In genomic region chr1:196317535-196318522, GRCh38 we compare ENCODE assay signal across 8 cellular contexts.
A peak's percentile ranks its signal among the peaks of the same experiment; 100 is the strongest.
DNase-seq lines count a peak whose midpoint lies in the region; ATAC-seq and TF ChIP-seq lines count a peak whose summit lies in the region.

No MANE protein-coding gene starts in this region.

- CTCF ChIA-PET in CD8-positive, alpha-beta memory T cell (lab: Charles Lee) = no interaction called here

- no peak overlapping the region for H3K27ac Mint-ChIP-seq in progenitor cell of endocrine pancreas
- no peak overlapping the region for H3K27ac Mint-ChIP-seq in CD8-positive, alpha-beta memory T cell

- no peaks in the 10 kb centered on the region for H3K27me3 ChIP-seq in NT2/D1 (ENCODE audit: insufficient read depth, insufficient read length)
- no peaks in the 10 kb centered on the region for H3K27me3 ChIP-seq in CD8-positive, alpha-beta memory T cell (ENCODE audit: insufficient read depth, low read length, poor library complexity, severe bottlenecking)

- no peaks in the 10 kb centered on the region for H3K4me1 Mint-ChIP-seq in progenitor cell of endocrine pancreas (ENCODE audit: low read depth)
- H3K4me1 Mint-ChIP-seq in CD8-positive, alpha-beta memory T cell = no peaks in the 10 kb centered on the region

- H3K4me3 Mint-ChIP-seq in progenitor cell of endocrine pancreas (ENCODE audit: low read depth) = no peak overlapping the region
- no peak overlapping the region for H3K4me3 Mint-ChIP-seq in CD8-positive, alpha-beta memory T cell

- POLR2A ChIA-PET in CD8-positive, alpha-beta memory T cell (lab: Charles Lee) = no interaction called here

- no peaks in the 10 kb centered on the region for H3K9me3 Mint-ChIP-seq in progenitor cell of endocrine pancreas (ENCODE audit: low read depth)
- H3K9me3 Mint-ChIP-seq in CD8-positive, alpha-beta memory T cell = peaks cover 0 to 2% (median 0%) of the 10 kb centered on the region in 5 donors

- no peaks in the 10 kb centered on the region for H3K9me3 ChIP-seq in NT2/D1 (ENCODE audit: insufficient read depth, low read length)
- no peaks in the 10 kb centered on the region for H3K9me3 ChIP-seq in CD8-positive, alpha-beta memory T cell (ENCODE audit: low read length)

- H3K36me3 ChIP-seq in NT2/D1 (ENCODE audit: insufficient read depth, insufficient read length, low read length) = no peaks in the 10 kb centered on the region
- no peaks in the 10 kb centered on the region for H3K36me3 ChIP-seq in CD8-positive, alpha-beta memory T cell (ENCODE audit: insufficient read depth, low read length)

- peaks cover 2% of the 10 kb centered on the region for H3K36me3 Mint-ChIP-seq in progenitor cell of endocrine pancreas (ENCODE audit: insufficient read depth)
- H3K36me3 Mint-ChIP-seq in CD8-positive, alpha-beta memory T cell = no peaks in the 10 kb centered on the region

- peak; percentile 60 for ATAC-seq in GM18907 (IDR thresholded peaks at IDR 0.05; ENCODE audit: unreplicated experiment)
- ATAC-seq in HG03196 (IDR thresholded peaks at IDR 0.05; ENCODE audit: unreplicated experiment) = no peak

- no peak overlapping the region for H3K27ac ChIP-seq in CD8-positive, alpha-beta memory T cell (ENCODE audit: low read depth, low read length)

- no peaks in the 10 kb centered on the region for H3K27me3 Mint-ChIP-seq in progenitor cell of endocrine pancreas
- H3K27me3 Mint-ChIP-seq in CD8-positive, alpha-beta memory T cell = no peaks in the 10 kb centered on the region

- no peak overlapping the region for H3K9ac ChIP-seq in NT2/D1 (ENCODE audit: insufficient read length, low read depth)

- H3K4me1 ChIP-seq in NT2/D1 (ENCODE audit: insufficient read depth, insufficient read length) = no peaks in the 10 kb centered on the region
- H3K4me1 ChIP-seq in CD8-positive, alpha-beta memory T cell (ENCODE audit: insufficient read depth, low read length) = no peaks in the 10 kb centered on the region

- peak; percentile 67 for TF ChIP-seq CTCF in progenitor cell of endocrine pancreas (IDR thresholded peaks at IDR 0.05; ENCODE audit: unreplicated experiment)

- DNase-seq in AG08396 (ENCODE audit: low spot score) = peak; percentile 7
- peak; percentile 50 for DNase-seq in NT2/D1 (ENCODE audit: low read depth, low spot score)
- DNase-seq in epidermal melanocyte (ENCODE audit: insufficient read length, low spot score) = peak; percentile 23
- DNase-seq in progenitor cell of endocrine pancreas (ENCODE audit: low spot score, unreplicated experiment) = no peak
- DNase-seq in CD8-positive, alpha-beta memory T cell = no peak
- DNase-seq in NCI-H526 treated with DMSO at 0.1 percent for 48 hours (lab: John Stamatoyannopoulos, UW) = no peak

- H3K4me3 ChIP-seq in NT2/D1 (ENCODE audit: insufficient read length, low read depth) = no peak overlapping the region
- H3K4me3 ChIP-seq in CD8-positive, alpha-beta memory T cell (ENCODE audit: low read length) = no peak overlapping the region

Comparison
In these comparisons a context has a peak if more than half of its experiments do, and no peak if none do; other contexts are left out.
1. DNase-seq: peak in AG08396 (single experiment), NT2/D1 (single experiment) and epidermal melanocyte (single experiment); none in progenitor cell of endocrine pancreas (single experiment), CD8-positive, alpha-beta memory T cell (0 of 5) and NCI-H526 treated with DMSO at 0.1 percent for 48 hours (single experiment).